In genomic region chr1:36964830-36965229, GRCh38 we compare ENCODE assay signal across 26 cellular contexts.
"Had no signal": no experiment of that assay in that cellular context is flagged by ENCODE, and none has a peak within 500 bp of the region (broad histone marks: within the 10 kb centered on the region; RNA-seq: fewer than 3 reads in every experiment).

No MANE protein-coding gene starts in this region.

- H3K4me1 ChIP-seq: gastrocnemius medialis, heart left ventricle, left lung, neural progenitor cell, prostate gland, right atrium auricular region, stomach, thyroid gland, vagina had no signal

- DNase-seq: effector CD8-positive, alpha-beta T cell; endodermal cell; foreskin fibroblast; gastrocnemius medialis; heart left ventricle; left cardiac atrium; mesenchymal stem cell; mucosa of descending colon; naive B cell; stimulated activated CD4-positive, alpha-beta T cell treated with anti-CD3 and anti-CD28 coated beads, Interleukin-2, amount 100 ng/mL, for 24 hours; stimulated activated CD4-positive, alpha-beta T cell treated with anti-CD3 and anti-CD28 coated beads, Interleukin-4, amount 100 ng/mL, for 24 hours; stimulated activated naive CD4-positive, alpha-beta T cell treated with Interleukin-2 at 50 U/mL for 16 hours; stomach; thyroid gland; trophoblast cell had no signal

- H3K27me3 Mint-ChIP-seq: dendritic cell treated with granulocyte-macrophage colony-stimulating factor and Interleukin-4, amounts not matched to agents 40 ng/mL and 50 ng/mL, for 4 days had no signal

- H3K79me2 ChIP-seq: hepatocyte had no signal

- H3K4me1 Mint-ChIP-seq: mesothelial cell of epicardium; naive B cell; neural progenitor cell; stimulated activated effector memory CD8-positive, alpha-beta T cell treated with anti-CD3 and anti-CD28 coated beads, Interleukin-12 subunit alpha, Interleukin-12 subunit beta, amount 100 ng/mL, for 72 hours had no signal

- H3K27me3 ChIP-seq: hepatocyte, neural progenitor cell, right atrium auricular region, thyroid gland, vagina had no signal

- H3K9me3 Mint-ChIP-seq: dendritic cell treated with granulocyte-macrophage colony-stimulating factor and Interleukin-4, amounts not matched to agents 40 ng/mL and 50 ng/mL, for 4 days; endodermal cell; mesothelial cell of epicardium; naive B cell; natural killer cell treated with Interleukin-12 subunit alpha and Interleukin-12 subunit beta and Interleukin-15 and Interleukin-18, amount 100 ng/mL, for 72 hours; neural progenitor cell; stimulated activated effector memory CD8-positive, alpha-beta T cell treated with anti-CD3 and anti-CD28 coated beads, Interleukin-12 subunit alpha, Interleukin-12 subunit beta, amount 100 ng/mL, for 72 hours had no signal

- H3K9me3 ChIP-seq: gastrocnemius medialis, heart left ventricle, left lung, mucosa of descending colon, prostate gland, right atrium auricular region, thyroid gland, vagina had no signal

- H3K27ac Mint-ChIP-seq: dendritic cell treated with granulocyte-macrophage colony-stimulating factor and Interleukin-4, amounts not matched to agents 40 ng/mL and 50 ng/mL, for 4 days; endodermal cell; mesothelial cell of epicardium; naive B cell; natural killer cell treated with Interleukin-12 subunit alpha and Interleukin-12 subunit beta and Interleukin-15 and Interleukin-18, amount 100 ng/mL, for 72 hours; neural progenitor cell; stimulated activated effector memory CD8-positive, alpha-beta T cell treated with anti-CD3 and anti-CD28 coated beads, Interleukin-12 subunit alpha, Interleukin-12 subunit beta, amount 100 ng/mL, for 72 hours had no signal

- H3K4me2 ChIP-seq: hepatocyte, neural progenitor cell had no signal

- H3K9ac ChIP-seq: neural progenitor cell had no signal

- H3K27ac ChIP-seq: epithelial cell of prostate, gastrocnemius medialis, heart left ventricle, hepatocyte, left lung, neural progenitor cell, prostate gland, right atrium auricular region, stomach, thyroid gland, vagina had no signal

- H2AFZ ChIP-seq: hepatocyte, neural progenitor cell had no signal

- H3K36me3 Mint-ChIP-seq: mesothelial cell of epicardium; naive B cell; natural killer cell treated with Interleukin-12 subunit alpha and Interleukin-12 subunit beta and Interleukin-15 and Interleukin-18, amount 100 ng/mL, for 72 hours; neural progenitor cell; stimulated activated effector memory CD8-positive, alpha-beta T cell treated with anti-CD3 and anti-CD28 coated beads, Interleukin-12 subunit alpha, Interleukin-12 subunit beta, amount 100 ng/mL, for 72 hours had no signal

- H3K4me3 ChIP-seq: gastrocnemius medialis, heart left ventricle, hepatocyte, left lung, mucosa of descending colon, neural progenitor cell, prostate gland, right atrium auricular region, stomach, thyroid gland, vagina had no signal

- H3K4me3 Mint-ChIP-seq: dendritic cell treated with granulocyte-macrophage colony-stimulating factor and Interleukin-4, amounts not matched to agents 40 ng/mL and 50 ng/mL, for 4 days; endodermal cell; mesothelial cell of epicardium; natural killer cell treated with Interleukin-12 subunit alpha and Interleukin-12 subunit beta and Interleukin-15 and Interleukin-18, amount 100 ng/mL, for 72 hours; neural progenitor cell; stimulated activated effector memory CD8-positive, alpha-beta T cell treated with anti-CD3 and anti-CD28 coated beads, Interleukin-12 subunit alpha, Interleukin-12 subunit beta, amount 100 ng/mL, for 72 hours had no signal

- H3K36me3 ChIP-seq: gastrocnemius medialis, heart left ventricle, left lung, neural progenitor cell, prostate gland, right atrium auricular region, stomach, thyroid gland, vagina had no signal
